25 cellular contexts compared by ENCODE assay signal in the genomic region with DNA sequence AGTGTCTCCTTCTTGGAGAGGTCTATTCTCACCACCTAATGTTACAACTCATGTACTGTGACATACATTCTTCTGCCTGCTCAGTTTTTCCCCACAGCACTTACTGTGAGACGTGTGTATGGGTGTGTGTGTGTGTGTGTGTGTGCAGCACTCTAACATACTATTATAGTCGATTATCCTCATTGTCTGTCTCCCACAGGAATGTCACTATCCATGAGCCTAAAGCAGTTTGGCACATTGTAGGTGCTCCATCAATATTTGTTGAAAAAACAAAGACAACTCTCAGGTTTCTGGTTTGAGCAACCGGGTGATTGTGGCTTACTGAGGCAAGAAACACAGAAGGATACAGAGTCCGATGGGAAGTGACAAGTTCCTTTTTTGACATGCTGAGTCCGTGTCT.
"Had no signal": no experiment of that assay in that cellular context is flagged by ENCODE, and none has a peak within 500 bp of the region (broad histone marks: within the 10 kb centered on the region; RNA-seq: fewer than 3 reads in every experiment).

No MANE protein-coding gene starts in this region.

- H3K4me3 ChIP-seq: lung, neural progenitor cell, sigmoid colon, smooth muscle cell, testis, upper lobe of left lung had no signal

- H3K9me3 ChIP-seq: sigmoid colon, testis, upper lobe of left lung had no signal

- H3K27ac ChIP-seq: neural progenitor cell, sigmoid colon, testis, upper lobe of left lung, WERI-Rb-1 had no signal

- H3K4me1 ChIP-seq: sigmoid colon, testis, upper lobe of left lung had no signal

- H3K4me2 ChIP-seq: neural progenitor cell, smooth muscle cell had no signal

- H2AFZ ChIP-seq: neural progenitor cell had no signal

- DNase-seq: activated CD4-positive, alpha-beta T cell treated with anti-CD3 and anti-CD28 coated beads, Interleukin-2, amount 50 U/mL, for 1 hour; activated CD4-positive, CD25-positive, alpha-beta regulatory T cell treated with anti-CD3 and anti-CD28 coated beads, Interleukin-2, amount 50 U/mL, for 72 hours; activated CD8-positive, alpha-beta T cell treated with anti-CD3 and anti-CD28 coated beads, Interleukin-2, amount 10 ng/mL, durations not matched to agents 7 days and 5 days; activated gamma-delta T cell treated with Interleukin-2 at 50 U/mL for 16 hours; activated T-cell treated with anti-CD3 and anti-CD28 coated beads, Interleukin-2, amount 50 U/mL, for 1 hour; anterior cingulate cortex; caudate nucleus; dermis blood vessel endothelial cell; effector CD8-positive, alpha-beta T cell; erythroblast; foreskin fibroblast; left colon; naive thymus-derived CD4-positive, alpha-beta T cell; sigmoid colon; stimulated activated CD4-positive, alpha-beta T cell treated with anti-CD3 and anti-CD28 coated beads, Interleukin-15, amount 100 ng/mL, for 24 hours; stimulated activated CD8-positive, alpha-beta memory T cell treated with anti-CD3 and anti-CD28 coated beads, Interleukin-4, amount 100 ng/mL, for 48 hours; stimulated activated naive B cell treated with anti-CD40 and anti-IgM and Interleukin-4, amounts not matched to agents 10 μg/mL and 1 μg/mL and 100 μg/mL, for 72 hours; testis; upper lobe of left lung; WERI-Rb-1 had no signal

- H3K27me3 ChIP-seq: neural progenitor cell, sigmoid colon, testis, upper lobe of left lung had no signal

- ATAC-seq: activated CD8-positive, alpha-beta T cell treated with anti-CD3 and anti-CD28 coated beads, Interleukin-2, amount 10 ng/mL, durations not matched to agents 7 days and 5 days; left colon; naive thymus-derived CD4-positive, alpha-beta T cell; stimulated activated naive B cell treated with anti-CD40 and anti-IgM and Interleukin-4, amounts not matched to agents 10 μg/mL and 1 μg/mL and 100 μg/mL, for 72 hours had no signal

- H3K9ac ChIP-seq: neural progenitor cell had no signal

- FAIRE-seq: keratinocyte, TTC549 had no signal

- H3K36me3 ChIP-seq: neural progenitor cell, sigmoid colon, upper lobe of left lung, WERI-Rb-1 had no signal
